Comparison of ENCODE assay signal across 1 cellular context in the genomic region with DNA sequence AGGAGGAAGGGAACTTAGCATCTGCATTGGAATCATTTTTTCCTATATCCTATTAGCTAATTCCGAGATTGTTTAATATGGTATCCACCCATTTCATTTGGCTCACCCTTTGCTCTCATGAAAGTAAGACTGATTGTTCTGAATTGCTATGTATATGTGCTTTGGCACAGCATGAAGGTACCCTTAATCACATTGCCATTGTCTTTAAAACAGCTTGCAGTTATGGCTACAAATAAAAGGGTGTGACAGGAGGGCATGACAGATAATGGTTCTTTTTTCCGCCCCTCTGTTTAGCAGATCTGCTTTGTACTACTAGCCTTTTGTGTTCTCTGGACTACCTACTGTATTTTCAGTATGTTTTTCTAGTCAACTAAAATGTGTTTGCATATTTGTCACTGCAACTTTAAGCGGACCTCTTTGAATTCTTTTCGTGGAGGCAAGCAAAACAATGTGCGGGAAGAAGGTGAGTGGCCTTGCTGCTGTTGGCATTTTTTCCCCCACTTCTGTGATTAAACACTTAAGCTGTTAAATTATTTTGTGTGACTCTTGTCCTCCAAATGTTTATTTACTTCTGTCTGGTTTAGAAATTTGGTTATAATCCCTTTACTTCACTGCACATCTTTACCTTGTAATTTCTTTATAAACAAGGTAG.
TF ChIP-seq lines count a peak whose summit lies in the region.

No MANE protein-coding gene starts in this region.

TF ChIP-seq in H1, 55 proteins besides CTCF, POLR2A, EP300 and RAD21:
- no peak for TF ChIP-seq SIX5 (IDR thresholded peaks at IDR 0.05; ENCODE audit: low read depth, low read length)
- TF ChIP-seq, protein P1, sequence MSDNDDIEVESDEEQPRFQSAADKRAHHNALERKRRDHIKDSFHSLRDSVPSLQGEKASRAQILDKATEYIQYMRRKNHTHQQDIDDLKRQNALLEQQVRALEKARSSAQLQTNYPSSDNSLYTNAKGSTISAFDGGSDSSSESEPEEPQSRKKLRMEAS (IDR thresholded peaks at IDR 0.05) = no peak
